8 cellular contexts compared by ENCODE assay signal in the genomic region with DNA sequence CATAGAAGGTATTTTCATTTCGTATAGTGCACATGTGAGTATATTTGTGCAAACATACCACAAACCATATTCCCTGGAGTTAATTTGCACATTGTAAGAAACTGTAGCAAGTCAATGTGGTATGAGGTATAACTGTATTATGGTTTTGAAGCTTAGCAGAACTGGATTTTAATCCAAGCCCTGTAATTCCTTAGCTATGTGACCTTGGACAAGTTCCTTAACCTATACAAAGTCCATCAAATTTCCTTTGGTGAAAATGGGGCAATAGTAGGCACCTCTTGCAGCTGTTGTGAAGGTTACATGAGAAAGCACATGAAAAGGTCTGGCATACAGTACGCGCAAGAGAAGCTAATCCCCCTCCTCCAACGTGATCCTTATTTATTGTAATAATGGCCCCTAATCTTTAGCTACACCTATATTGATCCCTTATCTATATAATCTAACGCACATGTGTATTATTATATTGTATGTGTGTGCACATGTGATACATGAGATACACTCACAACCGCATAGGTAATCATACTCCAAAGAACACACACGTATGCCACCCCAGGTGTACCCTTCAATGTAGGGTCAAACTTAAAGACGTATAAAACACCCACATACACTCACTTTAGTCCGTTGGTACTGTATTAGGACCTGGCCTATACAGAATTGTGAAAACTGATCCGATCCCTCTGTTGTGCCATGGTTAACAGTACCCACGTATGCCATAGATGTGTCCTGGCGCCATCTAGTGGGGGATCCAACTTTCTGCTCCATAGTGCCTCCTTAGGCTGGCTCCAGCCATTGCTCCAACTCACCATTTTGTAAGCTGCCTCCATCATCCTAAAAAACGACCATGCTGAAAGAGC.
DNase-seq lines count a peak whose midpoint lies in the region; ATAC-seq and TF ChIP-seq lines count a peak whose summit lies in the region.

No MANE protein-coding gene starts in this region.

- no peak overlapping the region for H4K5ac ChIP-seq in H9 (ENCODE audit: insufficient read length, low read depth, low read length)

- peak; percentile 95 to 98 for ATAC-seq in activated T-cell treated with anti-CD3 and anti-CD28 coated beads, Interleukin-2, amount 50 U/mL, for 72 hours (replicated peaks in 1 of 2)

- H3K4me3 ChIP-seq in LNCaP clone FGC (ENCODE audit: low read depth, low read length) = no peak overlapping the region
- no peak overlapping the region for H3K4me3 ChIP-seq in foreskin fibroblast (ENCODE audit: low read depth in 1 of 2, low read length in 2 of 2)
- H3K4me3 ChIP-seq in thyroid gland (replicated peaks in 1 of 3) = no peak overlapping the region

- intact Hi-C loops in thyroid gland (cut with DNase I) = loop anchor here (5.0 kb wide), 1 partner anchor 535 kb away; no protein-coding TSS in a partner anchor

- TF ChIP-seq POLR2A in thyroid gland (IDR thresholded peaks at IDR 0.05) = no peak

- no peak overlapping the region for H4K8ac ChIP-seq in H9 (replicated peaks; ENCODE audit: insufficient read length, low read depth, low read length)

- H3K9me3 ChIP-seq in H9 (ENCODE audit: control insufficient read depth, low read depth, low read length) (no peaks in the 10 kb centered on the region), thyroid gland (no peaks in the 10 kb centered on the region)

- no peak overlapping the region for H2BK120ac ChIP-seq in H9 (ENCODE audit: low read depth, low read length, poor library complexity, severe bottlenecking)

- peaks cover 4% of the 10 kb centered on the region in 2 experiments; a peak in 3 of 5 replicates for H3K9me3 Mint-ChIP-seq in H9
- H3K9me3 Mint-ChIP-seq in activated T-cell treated with anti-CD3 and anti-CD28 coated beads, Interleukin-2, amount 50 U/mL, for 72 hours = no peaks in the 10 kb centered on the region

- WGBS in H9 (ENCODE audit: extremely low coverage, insufficient read length, low lambda C conversion rate) = no CpG with 5 or more reads among the region's 13 CpGs
- WGBS in thyroid gland, 2 donors = 56 to 60% methylated on average over 13 of the region's 13 CpGs

- H3K79me1 ChIP-seq in H9 (ENCODE audit: insufficient read depth, low read depth, low read length, poor library complexity, severe bottlenecking) = no peaks in the 10 kb centered on the region

- H3K18ac ChIP-seq in H9 (ENCODE audit: insufficient read length, low read depth, low read length) = no peak overlapping the region

- no peaks in the 10 kb centered on the region for H3K4me1 ChIP-seq in H9 (ENCODE audit: insufficient read depth, low read length)
- H3K4me1 ChIP-seq in thyroid gland = no peaks in the 10 kb centered on the region

- no peak overlapping the region for H2BK15ac ChIP-seq in H9 (ENCODE audit: low read depth, low read length)

- no peak overlapping the region for H3K23ac ChIP-seq in H9 (ENCODE audit: insufficient read length, low read depth, low read length)

- H3K4me1 Mint-ChIP-seq in H9 = peaks cover 0 to 2% of the 10 kb centered on the region in 2 experiments; a peak in 1 of 4 replicates
- no peaks in the 10 kb centered on the region for H3K4me1 Mint-ChIP-seq in activated T-cell treated with anti-CD3 and anti-CD28 coated beads, Interleukin-2, amount 50 U/mL, for 72 hours (ENCODE audit: low read depth)

- H3K27me3 Mint-ChIP-seq in H9 (ENCODE audit: low read depth) = no peaks in the 10 kb centered on the region
- peaks cover 7% of the 10 kb centered on the region for H3K27me3 Mint-ChIP-seq in activated T-cell treated with anti-CD3 and anti-CD28 coated beads, Interleukin-2, amount 50 U/mL, for 72 hours (ENCODE audit: low read depth)

- no peak overlapping the region for H2BK5ac ChIP-seq in H9 (ENCODE audit: insufficient read length, low read length)

- H2BK12ac ChIP-seq in H9 (ENCODE audit: insufficient read length, low read depth, low read length) = no peak overlapping the region

- no peaks in the 10 kb centered on the region for H3K79me2 ChIP-seq in H9 (ENCODE audit: insufficient read depth, low read length)

- no peaks in the 10 kb centered on the region for H3K23me2 ChIP-seq in H9 (ENCODE audit: insufficient read length, low read depth, low read length, poor library complexity, severe bottlenecking)

- H3K56ac ChIP-seq in H9 (ENCODE audit: insufficient read length, low read depth, low read length) = no peak overlapping the region

- no peak overlapping the region for H3K4ac ChIP-seq in H9 (ENCODE audit: low read depth, low read length)

- no peak overlapping the region for H4K91ac ChIP-seq in H9 (ENCODE audit: insufficient read length, low read depth, low read length)

- H2BK20ac ChIP-seq in H9 (ENCODE audit: low read depth, low read length, poor library complexity, severe bottlenecking) = no peak overlapping the region

- no peak overlapping the region for H2AK5ac ChIP-seq in H9 (ENCODE audit: insufficient read length, low read length)

- no peak overlapping the region for H3K27ac Mint-ChIP-seq in H9
- H3K27ac Mint-ChIP-seq in activated T-cell treated with anti-CD3 and anti-CD28 coated beads, Interleukin-2, amount 50 U/mL, for 72 hours = no peak overlapping the region

- no peak overlapping the region for H3K9ac ChIP-seq in H9 (ENCODE audit: extremely low read depth, insufficient read length, low read length)

- H3K36me3 Mint-ChIP-seq in H9 (ENCODE audit: insufficient read depth in 1 of 3, low read depth in 3 of 3) = no peaks in the 10 kb centered on the region
- no peaks in the 10 kb centered on the region for H3K36me3 Mint-ChIP-seq in activated T-cell treated with anti-CD3 and anti-CD28 coated beads, Interleukin-2, amount 50 U/mL, for 72 hours (ENCODE audit: insufficient read depth in 2 of 2)

- H3K27me3 ChIP-seq in H9 (ENCODE audit: insufficient read depth, low read length) (no peaks in the 10 kb centered on the region), thyroid gland (no peaks in the 10 kb centered on the region)

- DNase-seq in GM04504 (ENCODE audit: low read depth) (peak; percentile 58), H9 (peak; percentile 79), LNCaP clone FGC (ENCODE audit: low read depth) (peak; percentile 50), RKO (ENCODE audit: low spot score) (peak; percentile 70), foreskin fibroblast (peak; percentile 51 to 82), occipital lobe (lab: John Stamatoyannopoulos, UW) (peak; percentile 4), thyroid gland (peak; percentile 85 to 87)
- DNase-seq in activated T-cell treated with anti-CD3 and anti-CD28 coated beads, Interleukin-2, amount 50 U/mL, for 72 hours = peak; percentile 78 to 82

- no peak overlapping the region for H2AFZ ChIP-seq in H9 (ENCODE audit: low read length)

- H3K27ac ChIP-seq in H9 (ENCODE audit: insufficient read length, low read depth, low read length) (no peak overlapping the region), thyroid gland (no peak overlapping the region)

- H3K4me2 ChIP-seq in H9 (ENCODE audit: insufficient read depth, insufficient read length, low read length) = no peak overlapping the region

- no peak overlapping the region for H3T11ph ChIP-seq in H9 (ENCODE audit: low read length)

- no peak overlapping the region for H3K4me3 Mint-ChIP-seq in H9
- no peak overlapping the region for H3K4me3 Mint-ChIP-seq in activated T-cell treated with anti-CD3 and anti-CD28 coated beads, Interleukin-2, amount 50 U/mL, for 72 hours

- H4K20me1 ChIP-seq in H9 (ENCODE audit: control insufficient read depth, insufficient read depth, insufficient read length) = no peaks in the 10 kb centered on the region

- TF ChIP-seq CTCF in H9 (conservative IDR thresholded peaks at IDR 0.05) = peak; percentile 99
- peak; percentile 99 for TF ChIP-seq CTCF in LNCaP clone FGC (IDR thresholded peaks at IDR 0.05; ENCODE audit: control insufficient read depth, extremely low read depth, insufficient read depth)
- TF ChIP-seq CTCF in foreskin fibroblast (IDR thresholded peaks at IDR 0.05; ENCODE audit: low read depth, low read length) = peak; percentile 99
- peak; percentile 78 to 99 (median 94) for TF ChIP-seq CTCF in thyroid gland (IDR thresholded peaks at IDR 0.05)

- no peak overlapping the region for H3K14ac ChIP-seq in H9 (ENCODE audit: insufficient read depth, low read length)

- H3K36me3 ChIP-seq in thyroid gland = no peaks in the 10 kb centered on the region

Comparison
In these comparisons a context has a peak if more than half of its experiments do, and no peak if none do; other contexts are left out.
1. DNase-seq: peak in every context shown above with its lines; median percentile 86 in thyroid gland; 80 in activated T-cell treated with anti-CD3 and anti-CD28 coated beads, Interleukin-2, amount 50 U/mL, for 72 hours; 79 in H9; 70 in RKO; 66 in foreskin fibroblast; 58 in GM04504; 50 in LNCaP clone FGC; 4 in occipital lobe.